In the genomic region with DNA sequence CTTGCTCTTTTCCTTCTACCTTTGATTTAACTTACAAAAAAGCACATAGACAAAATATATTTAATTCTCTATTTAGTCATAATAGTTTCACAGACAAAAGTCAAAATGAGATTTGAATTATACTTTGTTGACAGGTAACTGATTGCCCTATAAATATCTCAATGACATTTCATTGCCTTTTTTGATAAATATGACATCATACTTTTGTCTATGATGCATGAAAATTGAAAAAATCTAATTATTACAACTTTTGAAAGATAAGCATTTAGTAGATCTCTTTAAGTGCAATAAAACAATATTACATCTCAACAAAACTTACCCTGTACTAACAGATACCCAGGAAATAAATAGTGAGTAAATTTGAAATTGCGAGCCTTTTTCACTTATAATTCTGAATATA, we compare ENCODE assay signal across 21 cellular contexts.
"Had no signal": no experiment of that assay in that cellular context is flagged by ENCODE, and none has a peak within 500 bp of the region (broad histone marks: within the 10 kb centered on the region; RNA-seq: fewer than 3 reads in every experiment).

No MANE protein-coding gene starts in this region.

- H2AFZ ChIP-seq: hepatocyte had no signal

- H3K4me2 ChIP-seq: hepatocyte had no signal

- H3K4me3 ChIP-seq: coronary artery, dorsolateral prefrontal cortex, esophagus squamous epithelium, gastroesophageal sphincter, heart left ventricle, hepatocyte, left lung, lower lobe of right lung, mucosa of descending colon had no signal

- H3K36me3 ChIP-seq: esophagus squamous epithelium, gastroesophageal sphincter, left lung, lower lobe of right lung had no signal

- H3K27ac ChIP-seq: coronary artery, dorsolateral prefrontal cortex, esophagus squamous epithelium, gastroesophageal sphincter, heart left ventricle, hepatocyte, left lung, lower lobe of right lung had no signal

- H3K4me1 ChIP-seq: lower lobe of right lung had no signal

- H3K27me3 ChIP-seq: dorsolateral prefrontal cortex, esophagus squamous epithelium, gastroesophageal sphincter, heart left ventricle, hepatocyte, left lung had no signal

- DNase-seq: dermis blood vessel endothelial cell; dorsolateral prefrontal cortex; effector CD4-positive, alpha-beta T cell; effector memory CD4-positive, alpha-beta T cell; esophagus squamous epithelium; foreskin fibroblast; foreskin melanocyte; heart left ventricle; hypothalamus; immature natural killer cell; islet precursor cell; left cardiac atrium; left lung; left ventricle myocardium superior; lower lobe of right lung; mesenchymal stem cell; mucosa of descending colon; naive B cell had no signal

- ATAC-seq: gastroesophageal sphincter, heart left ventricle, left cardiac atrium, left lung, left ventricle myocardium superior, lower lobe of right lung, mucosa of descending colon had no signal

- H3K9me3 ChIP-seq: esophagus squamous epithelium, gastroesophageal sphincter, heart left ventricle, left lung, lower lobe of right lung, mucosa of descending colon had no signal

- H3K79me2 ChIP-seq: hepatocyte had no signal
